Comparison of ENCODE assay signal across 20 cellular contexts in genomic region chr11:69173326-69173725, GRCh38. TPM values are rescaled to one million over a fixed set of nuclear protein-coding genes. Genes with fewer than 3 reads are reported as not detected.
"Had no signal": no experiment of that assay in that cellular context is flagged by ENCODE, and none has a peak within 500 bp of the region (broad histone marks: within the 10 kb centered on the region; RNA-seq: fewer than 3 reads in every experiment).

No MANE protein-coding gene starts in this region.

- H3K36me3 Mint-ChIP-seq: immature natural killer cell, memory B cell, mesothelial cell of epicardium had no signal

- ATAC-seq: foreskin keratinocyte, lower lobe of right lung had no signal

- H3K27ac Mint-ChIP-seq: dendritic cell treated with granulocyte-macrophage colony-stimulating factor and Interleukin-4, amounts not matched to agents 40 ng/mL and 50 ng/mL, for 4 days; immature natural killer cell; memory B cell; mesothelial cell of epicardium; nephron; stimulated activated naive CD8-positive, alpha-beta T cell treated with anti-CD3 and anti-CD28 coated beads, Interleukin-15, Interleukin-2, amounts not matched to agents 100 ng/mL and 50 ng/mL, for 24 hours had no signal

- H3K27me3 ChIP-seq: esophagus squamous epithelium, foreskin keratinocyte, left lung, neutrophil, right atrium auricular region, sigmoid colon, tibial artery had no signal

- H3K27ac ChIP-seq: esophagus squamous epithelium, foreskin keratinocyte, left lung, lower lobe of right lung, neutrophil, right atrium auricular region, sigmoid colon, skin epidermis, tibial artery had no signal

- H3K9me3 ChIP-seq: left lung, lower lobe of right lung, neutrophil, right atrium auricular region had no signal

- H3K4me3 ChIP-seq: esophagus squamous epithelium, left lung, lower lobe of right lung, right atrium auricular region, sigmoid colon, skin epidermis, tibial artery had no signal

- H3K4me1 ChIP-seq: foreskin keratinocyte, left lung, lower lobe of right lung, right atrium auricular region, sigmoid colon, tibial artery had no signal

- H3K4me1 Mint-ChIP-seq: central memory CD8-positive, alpha-beta T cell; immature natural killer cell; memory B cell; mesothelial cell of epicardium had no signal

- H3K36me3 ChIP-seq: esophagus squamous epithelium, left lung, lower lobe of right lung, neutrophil, right atrium auricular region, sigmoid colon had no signal

- H3K4me3 Mint-ChIP-seq: central memory CD8-positive, alpha-beta T cell; dendritic cell treated with granulocyte-macrophage colony-stimulating factor and Interleukin-4, amounts not matched to agents 40 ng/mL and 50 ng/mL, for 4 days; immature natural killer cell; memory B cell; mesothelial cell of epicardium; nephron; stimulated activated naive CD8-positive, alpha-beta T cell treated with anti-CD3 and anti-CD28 coated beads, Interleukin-15, Interleukin-2, amounts not matched to agents 100 ng/mL and 50 ng/mL, for 24 hours had no signal

- H3K9me3 Mint-ChIP-seq: central memory CD8-positive, alpha-beta T cell; dendritic cell treated with granulocyte-macrophage colony-stimulating factor and Interleukin-4, amounts not matched to agents 40 ng/mL and 50 ng/mL, for 4 days; immature natural killer cell; memory B cell; stimulated activated naive CD8-positive, alpha-beta T cell treated with anti-CD3 and anti-CD28 coated beads, Interleukin-15, Interleukin-2, amounts not matched to agents 100 ng/mL and 50 ng/mL, for 24 hours had no signal

- DNase-seq: esophagus squamous epithelium; foreskin keratinocyte; immature natural killer cell; lower lobe of right lung; sigmoid colon; stimulated activated CD4-positive, alpha-beta T cell treated with anti-CD3 and anti-CD28 coated beads, Interleukin-12 subunit alpha, Interleukin-12 subunit beta, amount 100 ng/mL, for 4 hours; stimulated activated CD4-positive, alpha-beta T cell treated with anti-CD3 and anti-CD28 coated beads, Interleukin-2, amount 100 ng/mL, for 48 hours; tibial artery had no signal

- H3K27me3 Mint-ChIP-seq: memory B cell had no signal

RNA-seq across cellular contexts. Expression of gene SMIM38, which starts 17.6 kb away (rescaled TPM):
- total RNA-seq: epithelial cell of proximal tubule, foreskin keratinocyte, lower lobe of right lung had no signal
- polyA plus RNA-seq: foreskin keratinocyte, immature natural killer cell, keratinocyte had no signal
